In the genomic region with DNA sequence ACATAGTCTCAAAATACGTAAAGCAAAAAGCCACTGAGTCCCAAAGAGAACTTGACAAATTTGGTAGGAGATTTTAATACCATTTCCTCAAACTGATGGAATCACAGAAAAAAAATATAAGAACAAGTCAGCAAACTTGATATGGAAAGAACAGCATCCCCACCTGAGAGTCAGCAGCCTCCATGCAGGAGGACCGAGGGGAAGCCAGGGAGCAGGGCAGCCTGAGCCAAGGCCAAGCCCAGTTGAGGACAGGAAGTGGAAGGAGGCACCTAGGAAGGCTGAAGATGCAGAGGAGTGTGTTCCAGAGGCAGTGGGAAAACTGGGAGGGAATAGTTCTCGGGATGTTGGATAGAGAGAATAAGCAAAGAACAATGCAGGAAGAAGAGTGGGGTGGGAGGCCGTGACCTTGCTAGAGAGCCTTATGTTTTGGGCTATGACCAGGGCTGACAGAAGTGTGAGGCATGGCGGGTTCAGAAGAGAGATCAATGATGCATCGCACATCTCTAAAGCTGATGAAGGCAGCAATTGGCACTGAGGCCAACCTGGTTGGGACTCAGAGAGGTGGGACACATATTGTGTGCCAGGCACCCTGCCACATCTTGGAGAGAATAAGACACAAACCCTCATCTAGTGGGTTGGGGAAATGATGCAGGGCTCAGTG, we compare ENCODE assay signal across 26 cellular contexts. TPM values are rescaled to one million over a fixed set of nuclear protein-coding genes. Genes with fewer than 3 reads are reported as not detected.
DNase-seq lines count a peak whose midpoint lies in the region; ATAC-seq and TF ChIP-seq lines count a peak whose summit lies in the region.
"Had no signal": no experiment of that assay in that cellular context is flagged by ENCODE, and none has a peak within 500 bp of the region (broad histone marks: within the 10 kb centered on the region; RNA-seq: fewer than 3 reads in every experiment).

No MANE protein-coding gene starts in this region.

- no peak overlapping the region for H3K9ac ChIP-seq in duodenal mucosa (ENCODE audit: low read depth in 1 of 2, low read length in 2 of 2)

- H4K20me1 ChIP-seq in PC-9 (ENCODE audit: insufficient read depth), result no peaks in the 10 kb centered on the region

- POLR2A ChIA-PET in PC-9 (lab: Charles Lee; ENCODE audit: unreplicated experiment), result no interaction called here

- CTCF ChIA-PET in PC-9 (lab: Charles Lee), result no interaction called here

- H3K27me3 ChIP-seq in duodenal mucosa (ENCODE audit: control insufficient read depth in 1 of 2, insufficient read depth in 2 of 2, low read length in 2 of 2) (no peaks in the 10 kb centered on the region), lower lobe of right lung (ENCODE audit: low read depth) (no peaks in the 10 kb centered on the region), PC-9 (ENCODE audit: insufficient read depth, low read depth) (no peaks in the 10 kb centered on the region)
- H3K27me3 ChIP-seq: MG63, SJCRH30 had no signal

- no peaks in the 10 kb centered on the region for H3K9me2 ChIP-seq in PC-9 (ENCODE audit: insufficient read depth)

- H3K4me3 ChIP-seq in duodenal mucosa (ENCODE audit: low read depth in 1 of 2, low read length in 2 of 2) (no peak overlapping the region), lower lobe of right lung (no peak overlapping the region), PC-9 (no peak overlapping the region)
- H3K4me3 ChIP-seq: GM12878, MG63, SJCRH30 had no signal

- DNase-seq in lower lobe of right lung (no peak), COLO829 (ENCODE audit: low spot score) (no peak), GM13977 (ENCODE audit: low spot score) (no peak), ACHN (no peak), PC-9 (no peak)
- DNase-seq in stimulated activated CD8-positive, alpha-beta memory T cell treated with anti-CD3 and anti-CD28 coated beads, Interleukin-4, amount 100 ng/mL, for 48 hours, result peak; percentile 18
- DNase-seq: Calu3; CD4-positive, CD25-positive, alpha-beta regulatory T cell; DMS53; EL; IMR-90; Karpas-422; MG63; NCI-H1048; NCI-H1436 treated with DMSO at 0.1 percent for 48 hours; NCI-H2029; NCI-H526; PC-3; SJCRH30 had no signal

- H3K27ac ChIP-seq in C4-2B (peak overlapping the region; percentile 82), duodenal mucosa (ENCODE audit: low read depth, low read length) (peak overlapping the region; percentile 69), lower lobe of right lung (peak overlapping the region; percentile 75), PC-9 (no peak overlapping the region)
- H3K27ac ChIP-seq: HL-60, SJCRH30 had no signal

- in situ Hi-C loops in GM13977 (cut with MboI; ENCODE audit: low pct_unique_long_range_greater_than_20kb, low sequenced_read_pairs, unreplicated experiment) (no loop called here), ACHN (cut with HindIII; ENCODE audit: low pct_ligation_motif_present, low pct_unique_long_range_greater_than_20kb, low sequenced_read_pairs) (no loop called here)

- no peaks in the 10 kb centered on the region for H3K36me3 ChIP-seq in duodenal mucosa (ENCODE audit: control insufficient read depth in 1 of 2, insufficient read depth in 2 of 2, low read length in 2 of 2)
- no peaks in the 10 kb centered on the region for H3K36me3 ChIP-seq in lower lobe of right lung
- no peaks in the 10 kb centered on the region for H3K36me3 ChIP-seq in PC-9 (ENCODE audit: low read depth)
- H3K36me3 ChIP-seq: MG63, SJCRH30 had no signal

- no TSS peak for BruUV-seq in PC-9 (replicated peaks; lab: Mats Ljungman, UMichigan)

- H3K9me3 ChIP-seq in duodenal mucosa (ENCODE audit: control insufficient read depth in 1 of 2, low read length in 2 of 2) (no peaks in the 10 kb centered on the region), lower lobe of right lung (no peaks in the 10 kb centered on the region), PC-9 (ENCODE audit: insufficient read depth, low read depth) (no peaks in the 10 kb centered on the region)
- H3K9me3 ChIP-seq: MG63, SJCRH30 had no signal

- no peak for ATAC-seq in lower lobe of right lung
- ATAC-seq: GM12878, PC-3 had no signal

- no peak overlapping the region for H3K4me2 ChIP-seq in PC-9

- H3K79me2 ChIP-seq in PC-9 (ENCODE audit: low read depth), result no peaks in the 10 kb centered on the region

- intact Hi-C loops in lower lobe of right lung (cut with DNase I), result no loop called here
- intact Hi-C loops in PC-9 (cut with micrococcal nuclease; ENCODE audit: unreplicated experiment), result no loop called here

- no peak overlapping the region for H2AFZ ChIP-seq in PC-9

- H3K4me1 ChIP-seq in duodenal mucosa (ENCODE audit: control insufficient read depth in 1 of 2, insufficient read depth in 2 of 2, low read length in 2 of 2) (peaks cover 16 to 20% of the 10 kb centered on the region in 2 donors), lower lobe of right lung (no peaks in the 10 kb centered on the region), PC-9 (replicated peaks; ENCODE audit: insufficient read depth) (no peaks in the 10 kb centered on the region)
- H3K4me1 ChIP-seq: SJCRH30 had no signal

- H3F3A ChIP-seq in PC-9 (ENCODE audit: insufficient read depth, low read depth), result no peaks in the 10 kb centered on the region

- TF ChIP-seq CTCF in C4-2B (conservative IDR thresholded peaks at IDR 0.05), result no peak
- TF ChIP-seq CTCF in lower lobe of right lung (IDR thresholded peaks at IDR 0.05), result no peak
- no peak for TF ChIP-seq CTCF in GM13977 (IDR thresholded peaks at IDR 0.05; ENCODE audit: extremely low read depth, insufficient read depth, missing control alignments)
- TF ChIP-seq CTCF in PC-9 (conservative IDR thresholded peaks at IDR 0.05), result no peak

RNA-seq across cellular contexts. Expression of a gene that starts 15.4 kb away (rescaled TPM):
- total RNA-seq in lower lobe of right lung, result not detected
- not detected in 2 replicates for total RNA-seq in PC-9 (2021)
- total RNA-seq: B cell; Calu3; CD4-positive, CD25-positive, alpha-beta regulatory T cell; GM12878; H1; HT1080; IMR-90; PC-3; SJCRH30 had no signal

RNA-seq across cellular contexts. Expression of a gene that starts 16.1 kb away (rescaled TPM):
- 0.41 TPM for total RNA-seq in lower lobe of right lung
- not detected in 2 replicates for total RNA-seq in PC-9 (2021)
- total RNA-seq: B cell; Calu3; CD4-positive, CD25-positive, alpha-beta regulatory T cell; HT1080; IMR-90; PC-3; SJCRH30 had no signal

RNA-seq across cellular contexts. Expression of a gene that starts 19.9 kb away (rescaled TPM):
- 35.4 TPM for total RNA-seq in lower lobe of right lung
- 29.6 and 33.0 TPM in 2 replicates for total RNA-seq in PC-9 (2021)

RNA-seq across cellular contexts. Expression of a gene that starts 22.0 kb away (rescaled TPM):
- total RNA-seq in lower lobe of right lung (not detected), PC-9 (2021) (not detected in 2 replicates)
- total RNA-seq: B cell; Calu3; CD4-positive, CD25-positive, alpha-beta regulatory T cell; H1; HT1080; IMR-90; PC-3; SJCRH30 had no signal

RNA-seq across cellular contexts. Expression of a gene that starts 29.7 kb away (rescaled TPM):
- total RNA-seq in lower lobe of right lung (3.7 TPM), PC-9 (2021) (not detected in 2 replicates)
- total RNA-seq: B cell; Calu3; CD4-positive, CD25-positive, alpha-beta regulatory T cell; H1; SJCRH30 had no signal
